1 cellular context compared by ENCODE assay signal in the genomic region with DNA sequence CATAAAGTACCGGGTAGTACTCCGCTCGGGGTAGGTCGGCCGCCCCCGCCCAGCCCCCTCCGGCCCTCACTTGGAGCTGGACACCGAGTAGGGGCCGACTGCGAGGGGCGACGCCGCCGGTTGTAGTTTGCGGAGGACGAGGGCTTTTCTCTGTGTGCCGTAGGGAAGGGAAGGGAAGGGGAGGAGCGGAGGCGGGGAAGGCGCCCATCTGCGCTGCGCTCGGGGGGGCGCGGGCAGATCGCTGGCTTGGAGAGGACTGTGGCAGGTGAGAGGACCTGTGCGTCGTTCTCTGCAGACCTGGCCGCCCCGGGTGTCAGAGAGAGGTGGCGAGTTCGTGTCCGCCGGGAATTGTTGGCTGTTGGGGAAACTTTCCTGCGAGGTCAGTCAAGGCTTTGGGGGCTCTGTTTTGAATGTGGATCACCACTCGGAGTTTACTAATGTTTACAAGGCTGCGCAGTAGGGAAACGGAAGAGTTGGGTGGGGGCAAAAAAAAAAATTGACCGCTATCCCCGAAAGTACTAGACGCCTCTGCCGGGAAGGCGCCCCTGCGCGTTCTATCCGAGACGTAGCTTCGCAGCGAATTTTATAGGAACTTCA.
TF ChIP-seq lines count a peak whose summit lies in the region.

No MANE protein-coding gene starts in this region.

TF ChIP-seq in K562, 482 proteins besides CTCF, POLR2A, EP300 and RAD21 (continued from another document and continues in another):
- TF ChIP-seq, protein P1, sequence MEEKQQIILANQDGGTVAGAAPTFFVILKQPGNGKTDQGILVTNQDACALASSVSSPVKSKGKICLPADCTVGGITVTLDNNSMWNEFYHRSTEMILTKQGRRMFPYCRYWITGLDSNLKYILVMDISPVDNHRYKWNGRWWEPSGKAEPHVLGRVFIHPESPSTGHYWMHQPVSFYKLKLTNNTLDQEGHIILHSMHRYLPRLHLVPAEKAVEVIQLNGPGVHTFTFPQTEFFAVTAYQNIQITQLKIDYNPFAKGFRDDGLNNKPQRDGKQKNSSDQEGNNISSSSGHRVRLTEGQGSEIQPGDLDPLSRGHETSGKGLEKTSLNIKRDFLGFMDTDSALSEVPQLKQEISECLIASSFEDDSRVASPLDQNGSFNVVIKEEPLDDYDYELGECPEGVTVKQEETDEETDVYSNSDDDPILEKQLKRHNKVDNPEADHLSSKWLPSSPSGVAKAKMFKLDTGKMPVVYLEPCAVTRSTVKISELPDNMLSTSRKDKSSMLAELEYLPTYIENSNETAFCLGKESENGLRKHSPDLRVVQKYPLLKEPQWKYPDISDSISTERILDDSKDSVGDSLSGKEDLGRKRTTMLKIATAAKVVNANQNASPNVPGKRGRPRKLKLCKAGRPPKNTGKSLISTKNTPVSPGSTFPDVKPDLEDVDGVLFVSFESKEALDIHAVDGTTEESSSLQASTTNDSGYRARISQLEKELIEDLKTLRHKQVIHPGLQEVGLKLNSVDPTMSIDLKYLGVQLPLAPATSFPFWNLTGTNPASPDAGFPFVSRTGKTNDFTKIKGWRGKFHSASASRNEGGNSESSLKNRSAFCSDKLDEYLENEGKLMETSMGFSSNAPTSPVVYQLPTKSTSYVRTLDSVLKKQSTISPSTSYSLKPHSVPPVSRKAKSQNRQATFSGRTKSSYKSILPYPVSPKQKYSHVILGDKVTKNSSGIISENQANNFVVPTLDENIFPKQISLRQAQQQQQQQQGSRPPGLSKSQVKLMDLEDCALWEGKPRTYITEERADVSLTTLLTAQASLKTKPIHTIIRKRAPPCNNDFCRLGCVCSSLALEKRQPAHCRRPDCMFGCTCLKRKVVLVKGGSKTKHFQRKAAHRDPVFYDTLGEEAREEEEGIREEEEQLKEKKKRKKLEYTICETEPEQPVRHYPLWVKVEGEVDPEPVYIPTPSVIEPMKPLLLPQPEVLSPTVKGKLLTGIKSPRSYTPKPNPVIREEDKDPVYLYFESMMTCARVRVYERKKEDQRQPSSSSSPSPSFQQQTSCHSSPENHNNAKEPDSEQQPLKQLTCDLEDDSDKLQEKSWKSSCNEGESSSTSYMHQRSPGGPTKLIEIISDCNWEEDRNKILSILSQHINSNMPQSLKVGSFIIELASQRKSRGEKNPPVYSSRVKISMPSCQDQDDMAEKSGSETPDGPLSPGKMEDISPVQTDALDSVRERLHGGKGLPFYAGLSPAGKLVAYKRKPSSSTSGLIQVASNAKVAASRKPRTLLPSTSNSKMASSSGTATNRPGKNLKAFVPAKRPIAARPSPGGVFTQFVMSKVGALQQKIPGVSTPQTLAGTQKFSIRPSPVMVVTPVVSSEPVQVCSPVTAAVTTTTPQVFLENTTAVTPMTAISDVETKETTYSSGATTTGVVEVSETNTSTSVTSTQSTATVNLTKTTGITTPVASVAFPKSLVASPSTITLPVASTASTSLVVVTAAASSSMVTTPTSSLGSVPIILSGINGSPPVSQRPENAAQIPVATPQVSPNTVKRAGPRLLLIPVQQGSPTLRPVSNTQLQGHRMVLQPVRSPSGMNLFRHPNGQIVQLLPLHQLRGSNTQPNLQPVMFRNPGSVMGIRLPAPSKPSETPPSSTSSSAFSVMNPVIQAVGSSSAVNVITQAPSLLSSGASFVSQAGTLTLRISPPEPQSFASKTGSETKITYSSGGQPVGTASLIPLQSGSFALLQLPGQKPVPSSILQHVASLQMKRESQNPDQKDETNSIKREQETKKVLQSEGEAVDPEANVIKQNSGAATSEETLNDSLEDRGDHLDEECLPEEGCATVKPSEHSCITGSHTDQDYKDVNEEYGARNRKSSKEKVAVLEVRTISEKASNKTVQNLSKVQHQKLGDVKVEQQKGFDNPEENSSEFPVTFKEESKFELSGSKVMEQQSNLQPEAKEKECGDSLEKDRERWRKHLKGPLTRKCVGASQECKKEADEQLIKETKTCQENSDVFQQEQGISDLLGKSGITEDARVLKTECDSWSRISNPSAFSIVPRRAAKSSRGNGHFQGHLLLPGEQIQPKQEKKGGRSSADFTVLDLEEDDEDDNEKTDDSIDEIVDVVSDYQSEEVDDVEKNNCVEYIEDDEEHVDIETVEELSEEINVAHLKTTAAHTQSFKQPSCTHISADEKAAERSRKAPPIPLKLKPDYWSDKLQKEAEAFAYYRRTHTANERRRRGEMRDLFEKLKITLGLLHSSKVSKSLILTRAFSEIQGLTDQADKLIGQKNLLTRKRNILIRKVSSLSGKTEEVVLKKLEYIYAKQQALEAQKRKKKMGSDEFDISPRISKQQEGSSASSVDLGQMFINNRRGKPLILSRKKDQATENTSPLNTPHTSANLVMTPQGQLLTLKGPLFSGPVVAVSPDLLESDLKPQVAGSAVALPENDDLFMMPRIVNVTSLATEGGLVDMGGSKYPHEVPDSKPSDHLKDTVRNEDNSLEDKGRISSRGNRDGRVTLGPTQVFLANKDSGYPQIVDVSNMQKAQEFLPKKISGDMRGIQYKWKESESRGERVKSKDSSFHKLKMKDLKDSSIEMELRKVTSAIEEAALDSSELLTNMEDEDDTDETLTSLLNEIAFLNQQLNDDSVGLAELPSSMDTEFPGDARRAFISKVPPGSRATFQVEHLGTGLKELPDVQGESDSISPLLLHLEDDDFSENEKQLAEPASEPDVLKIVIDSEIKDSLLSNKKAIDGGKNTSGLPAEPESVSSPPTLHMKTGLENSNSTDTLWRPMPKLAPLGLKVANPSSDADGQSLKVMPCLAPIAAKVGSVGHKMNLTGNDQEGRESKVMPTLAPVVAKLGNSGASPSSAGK (IDR thresholded peaks at IDR 0.05), result no peak
- TF ChIP-seq, protein P2, sequence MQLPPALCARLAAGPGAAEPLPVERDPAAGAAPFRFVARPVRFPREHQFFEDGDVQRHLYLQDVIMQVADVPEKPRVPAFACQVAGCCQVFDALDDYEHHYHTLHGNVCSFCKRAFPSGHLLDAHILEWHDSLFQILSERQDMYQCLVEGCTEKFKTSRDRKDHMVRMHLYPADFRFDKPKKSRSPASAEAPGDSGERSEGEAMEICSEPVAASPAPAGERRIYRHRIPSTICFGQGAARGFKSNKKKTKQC (CRISPR knock-in tag; IDR thresholded peaks at IDR 0.05), result 0 out of 2 replicates have a peak, but pooled peaks have one; percentile 8
- peak in 1 of 2 experiments; percentile 67; a peak in 2 of 4 replicates for TF ChIP-seq CSDE1 (IDR thresholded peaks at IDR 0.05)
- no peak for TF ChIP-seq ZNF551 (CRISPR knock-in tag; IDR thresholded peaks at IDR 0.05)
- TF ChIP-seq POLR2G (IDR thresholded peaks at IDR 0.05; ENCODE audit: low read depth, low read length), result peak; percentile 89
- no peak for TF ChIP-seq ZNF764 (CRISPR knock-in tag; IDR thresholded peaks at IDR 0.05; ENCODE audit: low read depth)
- TF ChIP-seq POLR2AphosphoS5 (IDR thresholded peaks at IDR 0.05; ENCODE audit: control insufficient read depth, insufficient read depth, low read depth, low read length), result peak; percentile 98
- no peak for TF ChIP-seq ETS2 (tag; IDR thresholded peaks at IDR 0.05; ENCODE audit: borderline replicate concordance, poor library complexity, severe bottlenecking)
- TF ChIP-seq HMGN3 (IDR thresholded peaks at IDR 0.05; ENCODE audit: borderline replicate concordance, extremely low read depth, insufficient read length, low read depth, low read length), result no peak
- no peak for TF ChIP-seq ZNF354B (CRISPR knock-in tag; IDR thresholded peaks at IDR 0.05)
- TF ChIP-seq MCM3 (IDR thresholded peaks at IDR 0.05), result no peak
- TF ChIP-seq ARHGAP35 (IDR thresholded peaks at IDR 0.05; ENCODE audit: partially characterized antibody), result no peak
- TF ChIP-seq PHF8 (IDR thresholded peaks at IDR 0.05; ENCODE audit: borderline replicate concordance, low read length), result peak; percentile 65
- no peak for TF ChIP-seq FOXK1 (CRISPR knock-in tag; IDR thresholded peaks at IDR 0.05; ENCODE audit: borderline replicate concordance)
- TF ChIP-seq, protein P3, sequence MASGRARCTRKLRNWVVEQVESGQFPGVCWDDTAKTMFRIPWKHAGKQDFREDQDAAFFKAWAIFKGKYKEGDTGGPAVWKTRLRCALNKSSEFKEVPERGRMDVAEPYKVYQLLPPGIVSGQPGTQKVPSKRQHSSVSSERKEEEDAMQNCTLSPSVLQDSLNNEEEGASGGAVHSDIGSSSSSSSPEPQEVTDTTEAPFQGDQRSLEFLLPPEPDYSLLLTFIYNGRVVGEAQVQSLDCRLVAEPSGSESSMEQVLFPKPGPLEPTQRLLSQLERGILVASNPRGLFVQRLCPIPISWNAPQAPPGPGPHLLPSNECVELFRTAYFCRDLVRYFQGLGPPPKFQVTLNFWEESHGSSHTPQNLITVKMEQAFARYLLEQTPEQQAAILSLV (tag; IDR thresholded peaks at IDR 0.05), result no peak
- no peak; the same call in 1 of the 2 replicates for TF ChIP-seq PHF21A (IDR thresholded peaks at IDR 0.05; ENCODE audit: borderline replicate concordance, low read depth)
- no peak for TF ChIP-seq ZNF324 (CRISPR knock-in tag; IDR thresholded peaks at IDR 0.05)
- no peak for TF ChIP-seq ZNF75A (CRISPR knock-in tag; IDR thresholded peaks at IDR 0.05)
- no peak for TF ChIP-seq CREBBP (IDR thresholded peaks at IDR 0.05; ENCODE audit: low read depth, low read length)
- peak; percentile 45 for TF ChIP-seq TAF9B (IDR thresholded peaks at IDR 0.05; ENCODE audit: partially characterized antibody)
- TF ChIP-seq ZSCAN32 (CRISPR knock-in tag; IDR thresholded peaks at IDR 0.05), result no peak
- TF ChIP-seq, protein P4, sequence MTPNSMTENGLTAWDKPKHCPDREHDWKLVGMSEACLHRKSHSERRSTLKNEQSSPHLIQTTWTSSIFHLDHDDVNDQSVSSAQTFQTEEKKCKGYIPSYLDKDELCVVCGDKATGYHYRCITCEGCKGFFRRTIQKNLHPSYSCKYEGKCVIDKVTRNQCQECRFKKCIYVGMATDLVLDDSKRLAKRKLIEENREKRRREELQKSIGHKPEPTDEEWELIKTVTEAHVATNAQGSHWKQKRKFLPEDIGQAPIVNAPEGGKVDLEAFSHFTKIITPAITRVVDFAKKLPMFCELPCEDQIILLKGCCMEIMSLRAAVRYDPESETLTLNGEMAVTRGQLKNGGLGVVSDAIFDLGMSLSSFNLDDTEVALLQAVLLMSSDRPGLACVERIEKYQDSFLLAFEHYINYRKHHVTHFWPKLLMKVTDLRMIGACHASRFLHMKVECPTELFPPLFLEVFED (CRISPR knock-in tag; conservative IDR thresholded peaks at IDR 0.05), result peak; percentile 75; the same call in 1 of the 2 replicates
- TF ChIP-seq, protein P5, sequence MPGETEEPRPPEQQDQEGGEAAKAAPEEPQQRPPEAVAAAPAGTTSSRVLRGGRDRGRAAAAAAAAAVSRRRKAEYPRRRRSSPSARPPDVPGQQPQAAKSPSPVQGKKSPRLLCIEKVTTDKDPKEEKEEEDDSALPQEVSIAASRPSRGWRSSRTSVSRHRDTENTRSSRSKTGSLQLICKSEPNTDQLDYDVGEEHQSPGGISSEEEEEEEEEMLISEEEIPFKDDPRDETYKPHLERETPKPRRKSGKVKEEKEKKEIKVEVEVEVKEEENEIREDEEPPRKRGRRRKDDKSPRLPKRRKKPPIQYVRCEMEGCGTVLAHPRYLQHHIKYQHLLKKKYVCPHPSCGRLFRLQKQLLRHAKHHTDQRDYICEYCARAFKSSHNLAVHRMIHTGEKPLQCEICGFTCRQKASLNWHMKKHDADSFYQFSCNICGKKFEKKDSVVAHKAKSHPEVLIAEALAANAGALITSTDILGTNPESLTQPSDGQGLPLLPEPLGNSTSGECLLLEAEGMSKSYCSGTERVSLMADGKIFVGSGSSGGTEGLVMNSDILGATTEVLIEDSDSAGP (CRISPR knock-in tag; IDR thresholded peaks at IDR 0.05), result no peak
- TF ChIP-seq BRCA1 (IDR thresholded peaks at IDR 0.05), result no peak
- peak; percentile 70; the same call in 1 of the 2 replicates for TF ChIP-seq BRCA1 (CRISPR knock-in tag; IDR thresholded peaks at IDR 0.05)
- TF ChIP-seq FOXM1 (IDR thresholded peaks at IDR 0.05; ENCODE audit: low read depth), result no peak
- TF ChIP-seq FOXM1 (CRISPR knock-in tag; IDR thresholded peaks at IDR 0.05; ENCODE audit: low read depth), result no peak
- no peak for TF ChIP-seq SLC30A9 (CRISPR knock-in tag; IDR thresholded peaks at IDR 0.05)
- no peak for TF ChIP-seq ZNF121 (CRISPR knock-in tag; conservative IDR thresholded peaks at IDR 0.05)
- no peak for TF ChIP-seq RBM15 (IDR thresholded peaks at IDR 0.05; ENCODE audit: insufficient read depth, low read length)
- TF ChIP-seq XRCC5 (IDR thresholded peaks at IDR 0.05; ENCODE audit: low read depth, low read length), result 0 out of 2 replicates have a peak, but pooled peaks have one; percentile 13
- no peak for TF ChIP-seq E2F3 (CRISPR knock-in tag; IDR thresholded peaks at IDR 0.05)
- TF ChIP-seq ZC3H11A (IDR thresholded peaks at IDR 0.05; ENCODE audit: low read depth, low read length), result no peak
- TF ChIP-seq BCOR (IDR thresholded peaks at IDR 0.05), result no peak
- TF ChIP-seq SMAD1 (IDR thresholded peaks at IDR 0.05; ENCODE audit: low read depth, low read length, partially characterized antibody), result peak; percentile 52
- no peak for TF ChIP-seq CBFA2T2 (conservative IDR thresholded peaks at IDR 0.05)
- no peak for TF ChIP-seq MYNN (IDR thresholded peaks at IDR 0.05)
- no peak for TF ChIP-seq MYNN (CRISPR knock-in tag; IDR thresholded peaks at IDR 0.05)
- TF ChIP-seq ZFX (CRISPR knock-in tag; IDR thresholded peaks at IDR 0.05), result peak; percentile 58
- no peak for TF ChIP-seq SNRNP70 (optimal IDR thresholded peaks at IDR 0.05; ENCODE audit: low read depth, low read length)
- no peak for TF ChIP-seq NCOA4 (IDR thresholded peaks at IDR 0.05; ENCODE audit: partially characterized antibody)
- TF ChIP-seq HNRNPL (IDR thresholded peaks at IDR 0.05; ENCODE audit: low read depth, low read length), result no peak
- TF ChIP-seq MCM5 (IDR thresholded peaks at IDR 0.05; ENCODE audit: low read depth), result no peak
- TF ChIP-seq SIX5 (IDR thresholded peaks at IDR 0.05; ENCODE audit: borderline replicate concordance in 1 of 2, insufficient read depth in 1 of 2, low read depth in 1 of 2, low read length in 2 of 2), result no peak
- TF ChIP-seq, protein P6, sequence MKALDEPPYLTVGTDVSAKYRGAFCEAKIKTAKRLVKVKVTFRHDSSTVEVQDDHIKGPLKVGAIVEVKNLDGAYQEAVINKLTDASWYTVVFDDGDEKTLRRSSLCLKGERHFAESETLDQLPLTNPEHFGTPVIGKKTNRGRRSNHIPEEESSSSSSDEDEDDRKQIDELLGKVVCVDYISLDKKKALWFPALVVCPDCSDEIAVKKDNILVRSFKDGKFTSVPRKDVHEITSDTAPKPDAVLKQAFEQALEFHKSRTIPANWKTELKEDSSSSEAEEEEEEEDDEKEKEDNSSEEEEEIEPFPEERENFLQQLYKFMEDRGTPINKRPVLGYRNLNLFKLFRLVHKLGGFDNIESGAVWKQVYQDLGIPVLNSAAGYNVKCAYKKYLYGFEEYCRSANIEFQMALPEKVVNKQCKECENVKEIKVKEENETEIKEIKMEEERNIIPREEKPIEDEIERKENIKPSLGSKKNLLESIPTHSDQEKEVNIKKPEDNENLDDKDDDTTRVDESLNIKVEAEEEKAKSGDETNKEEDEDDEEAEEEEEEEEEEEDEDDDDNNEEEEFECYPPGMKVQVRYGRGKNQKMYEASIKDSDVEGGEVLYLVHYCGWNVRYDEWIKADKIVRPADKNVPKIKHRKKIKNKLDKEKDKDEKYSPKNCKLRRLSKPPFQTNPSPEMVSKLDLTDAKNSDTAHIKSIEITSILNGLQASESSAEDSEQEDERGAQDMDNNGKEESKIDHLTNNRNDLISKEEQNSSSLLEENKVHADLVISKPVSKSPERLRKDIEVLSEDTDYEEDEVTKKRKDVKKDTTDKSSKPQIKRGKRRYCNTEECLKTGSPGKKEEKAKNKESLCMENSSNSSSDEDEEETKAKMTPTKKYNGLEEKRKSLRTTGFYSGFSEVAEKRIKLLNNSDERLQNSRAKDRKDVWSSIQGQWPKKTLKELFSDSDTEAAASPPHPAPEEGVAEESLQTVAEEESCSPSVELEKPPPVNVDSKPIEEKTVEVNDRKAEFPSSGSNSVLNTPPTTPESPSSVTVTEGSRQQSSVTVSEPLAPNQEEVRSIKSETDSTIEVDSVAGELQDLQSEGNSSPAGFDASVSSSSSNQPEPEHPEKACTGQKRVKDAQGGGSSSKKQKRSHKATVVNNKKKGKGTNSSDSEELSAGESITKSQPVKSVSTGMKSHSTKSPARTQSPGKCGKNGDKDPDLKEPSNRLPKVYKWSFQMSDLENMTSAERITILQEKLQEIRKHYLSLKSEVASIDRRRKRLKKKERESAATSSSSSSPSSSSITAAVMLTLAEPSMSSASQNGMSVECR (CRISPR knock-in tag; IDR thresholded peaks at IDR 0.05), result peak; percentile 82
